25 cellular contexts compared by ENCODE assay signal in the genomic region with DNA sequence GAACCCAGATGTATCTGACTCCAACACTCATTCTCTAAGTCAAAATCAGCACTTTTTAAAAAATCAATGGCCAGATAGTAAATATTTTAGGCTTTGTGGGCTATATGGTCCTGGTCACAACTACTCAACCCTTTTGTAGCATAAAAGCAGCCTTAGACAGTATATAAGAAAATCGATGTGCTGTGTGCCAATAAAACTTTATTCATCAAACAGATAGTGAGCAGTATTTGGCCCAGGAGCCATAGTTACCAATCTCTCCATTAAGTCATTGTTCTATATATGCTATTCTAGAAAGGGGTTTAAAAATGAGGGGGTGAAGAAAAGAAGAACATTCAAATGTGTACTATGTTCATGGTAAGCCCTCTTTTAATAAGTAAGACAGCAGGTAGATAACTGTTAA. TPM values are rescaled to one million over a fixed set of nuclear protein-coding genes. Genes with fewer than 3 reads are reported as not detected.
DNase-seq lines count a peak whose midpoint lies in the region; ATAC-seq and TF ChIP-seq lines count a peak whose summit lies in the region.
"Had no signal": no experiment of that assay in that cellular context is flagged by ENCODE, and none has a peak within 500 bp of the region (broad histone marks: within the 10 kb centered on the region; RNA-seq: fewer than 3 reads in every experiment).

No MANE protein-coding gene starts in this region.

- WGBS in mammary epithelial cell (ENCODE audit: low coverage, missing lambda C conversion rate), result 90% methylated on average over 1 of the region's 1 CpG

- no peak overlapping the region for H3K4me2 ChIP-seq in mammary epithelial cell (ENCODE audit: insufficient read depth, low read depth, low read length)
- H3K4me2 ChIP-seq: GM23338 had no signal

- H3K4me1 ChIP-seq in mammary epithelial cell (ENCODE audit: insufficient read depth, low read length) (peaks cover 8% of the 10 kb centered on the region), adipocyte (ENCODE audit: control insufficient read depth, insufficient read depth, low read length) (peaks cover 31% of the 10 kb centered on the region), gastrocnemius medialis (peaks cover 5 to 8% of the 10 kb centered on the region in 2 donors)
- H3K4me1 ChIP-seq: HAP-1 had no signal

- H3K9me3 ChIP-seq in mammary epithelial cell (replicated peaks; ENCODE audit: insufficient read depth, low read length) (no peaks in the 10 kb centered on the region), adipocyte (ENCODE audit: control insufficient read depth, low read length) (no peaks in the 10 kb centered on the region), gastrocnemius medialis (no peaks in the 10 kb centered on the region)
- H3K9me3 ChIP-seq: HAP-1 had no signal

- in situ Hi-C loops in mammary epithelial cell (cut with MboI; ENCODE audit: low sequenced_read_pairs in 2 of 2), result no loop called here
- in situ Hi-C loops in gastrocnemius medialis (cut with MboI; ENCODE audit: low sequenced_read_pairs in 4 of 4), result no loop called here

- H3K4me1 Mint-ChIP-seq in MCF 10A (ENCODE audit: insufficient read depth, unreplicated experiment), result peaks cover 16% of the 10 kb centered on the region
- H3K4me1 Mint-ChIP-seq: GM23338 had no signal

- H3K9me3 Mint-ChIP-seq in MCF 10A (ENCODE audit: unreplicated experiment), result no peaks in the 10 kb centered on the region

- H3K4me3 ChIP-seq in mammary epithelial cell (replicated peaks in 1 of 3; ENCODE audit: insufficient read depth in 1 of 3, low read depth in 2 of 3, low read length in 3 of 3) (no peak overlapping the region), adipocyte (ENCODE audit: low read length) (peak overlapping the region; percentile 11), gastrocnemius medialis (no peak overlapping the region)
- H3K4me3 ChIP-seq: GM23338, HAP-1 had no signal

- BruUV-seq in MCF 10A (replicated peaks; lab: Mats Ljungman, UMichigan), result no TSS peak
- no TSS peak for BruUV-seq in mammary epithelial cell (replicated peaks; lab: Mats Ljungman, UMichigan)

- H2AFZ ChIP-seq in mammary epithelial cell (ENCODE audit: low read depth, low read length), result no peak overlapping the region
- H2AFZ ChIP-seq: GM23338 had no signal

- no peaks in the 10 kb centered on the region for H3K36me3 Mint-ChIP-seq in MCF 10A (ENCODE audit: insufficient read depth, unreplicated experiment)

- TF ChIP-seq CTCF in MCF 10A (IDR thresholded peaks at IDR 0.05; ENCODE audit: unreplicated experiment), result no peak
- no peak for TF ChIP-seq CTCF in mammary epithelial cell (conservative IDR thresholded peaks at IDR 0.05 in 1 of 2, IDR thresholded peaks at IDR 0.05 in 1 of 2; ENCODE audit: extremely low read depth in 1 of 2, insufficient read depth in 1 of 2, low read depth in 1 of 2, low read length in 2 of 2)
- TF ChIP-seq CTCF in gastrocnemius medialis (IDR thresholded peaks at IDR 0.05 in 4 of 5, conservative IDR thresholded peaks at IDR 0.05 in 1 of 5), result no peak

- CTCF ChIA-PET in MCF 10A (lab: Yijun Ruan, JAX), result interaction anchor here (0.6 kb wide), 1 partner anchor 8 kb away, joined by 3 read pairs; no protein-coding TSS in a partner anchor
- CTCF ChIA-PET in mammary epithelial cell (lab: Charles Lee; ENCODE audit: low non-redundant PET), result no interaction called here

- H3K27ac ChIP-seq in mammary epithelial cell (ENCODE audit: insufficient read depth, low read depth, low read length), result no peak overlapping the region
- peak overlapping the region in 3 of 4 donors; percentile 40 to 74 (median 68) for H3K27ac ChIP-seq in gastrocnemius medialis
- H3K27ac ChIP-seq: 22Rv1, RWPE1 had no signal

- H3K9ac ChIP-seq in mammary epithelial cell (ENCODE audit: insufficient read depth, low read length), result no peak overlapping the region
- no peak overlapping the region for H3K9ac ChIP-seq in adipocyte (ENCODE audit: low read length)

- H3K36me3 ChIP-seq in mammary epithelial cell (ENCODE audit: insufficient read depth, low read length) (no peaks in the 10 kb centered on the region), adipocyte (ENCODE audit: control insufficient read depth, insufficient read depth, low read length, severe bottlenecking) (peaks cover 10% of the 10 kb centered on the region), gastrocnemius medialis (no peaks in the 10 kb centered on the region)
- H3K36me3 ChIP-seq: HAP-1 had no signal

- no peaks in the 10 kb centered on the region for H3K27me3 ChIP-seq in mammary epithelial cell (ENCODE audit: insufficient read depth, low read length)
- no peaks in the 10 kb centered on the region for H3K27me3 ChIP-seq in adipocyte (replicated peaks; ENCODE audit: control insufficient read depth, insufficient read depth, low read length)
- no peaks in the 10 kb centered on the region for H3K27me3 ChIP-seq in gastrocnemius medialis

- no peak for ATAC-seq in gastrocnemius medialis
- no peak for ATAC-seq in HG03196 (IDR thresholded peaks at IDR 0.05; ENCODE audit: unreplicated experiment)
- ATAC-seq in GM21526 (IDR thresholded peaks at IDR 0.05; ENCODE audit: low FRiP score, unreplicated experiment), result no peak
- ATAC-seq: GM23338, Panc1 had no signal

- no peaks in the 10 kb centered on the region for H3K79me2 ChIP-seq in mammary epithelial cell (ENCODE audit: insufficient read depth, low read length)

- peak overlapping the region; percentile 70 for H3K27ac Mint-ChIP-seq in MCF 10A (ENCODE audit: low read depth, unreplicated experiment)
- H3K27ac Mint-ChIP-seq: GM23338 had no signal

- H3K4me3 Mint-ChIP-seq in MCF 10A (ENCODE audit: unreplicated experiment), result no peak overlapping the region
- H3K4me3 Mint-ChIP-seq: GM23338 had no signal

- DNase-seq in MCF 10A (ENCODE audit: unreplicated experiment) (no peak), mammary epithelial cell (no peak), adipocyte (ENCODE audit: low read depth) (no peak), gastrocnemius medialis (no peak), AG08396 (ENCODE audit: low spot score) (no peak), NCI-H1092 (lab: John Stamatoyannopoulos, UW) (no peak)
- DNase-seq: Calu3, DMS153, KBM-7, NCI-H1048, NCI-H1436, NCI-H187, NCI-H2081 treated with DMSO at 0.1 percent for 48 hours, NCI-H2171, NCI-H226, NCI-H510A, NCI-H69, SHP77 had no signal

- POLR2A ChIA-PET in MCF 10A (lab: Yijun Ruan, JAX), result no interaction called here

- H3K27me3 Mint-ChIP-seq in MCF 10A (ENCODE audit: insufficient read depth, unreplicated experiment), result no peaks in the 10 kb centered on the region

- intact Hi-C loops in MCF 10A (cut with micrococcal nuclease) (no loop called here), mammary epithelial cell (cut with micrococcal nuclease) (no loop called here), gastrocnemius medialis (cut with DNase I; ENCODE audit: low total_unique reads) (no loop called here)

- no peak for TF ChIP-seq POLR2A in gastrocnemius medialis (IDR thresholded peaks at IDR 0.05)

- H4K20me1 ChIP-seq in mammary epithelial cell (ENCODE audit: insufficient read depth, low read length), result no peaks in the 10 kb centered on the region

- dilution Hi-C loops in mammary epithelial cell (cut with HindIII; ENCODE audit: low sequenced_read_pairs), result no loop called here

RNA-seq across cellular contexts. Expression of gene GPAM, which starts 18.5 kb away (rescaled TPM):
- total RNA-seq in MCF 10A (2022) (19.8 and 20.4 TPM in 2 replicates), mammary epithelial cell (10 to 100 TPM in 1 of 2 donors, 1 to 10 TPM in 1; 9.5 to 17.5 TPM), gastrocnemius medialis (1 to 10 TPM; 4.0 to 9.0 (median 4.6) TPM)
- 6.8 TPM for polyA plus RNA-seq in mammary epithelial cell
- polyA minus RNA-seq in mammary epithelial cell, result 9.6 TPM
